ENCODE assay signal across 12 cellular contexts in genomic region chr2:5549061-5549601, GRCh38.
DNase-seq lines count a peak whose midpoint lies in the region; ATAC-seq lines count a peak whose summit lies in the region.
"Had no signal": no experiment of that assay in that cellular context is flagged by ENCODE, and none has a peak within 500 bp of the region (broad histone marks: within the 10 kb centered on the region; RNA-seq: fewer than 3 reads in every experiment).

No MANE protein-coding gene starts in this region.

- no peak overlapping the region for H3K18ac ChIP-seq in neuronal stem cell (ENCODE audit: low read length)

- DNase-seq in H4 (ENCODE audit: low spot score) = peak; percentile 67
- DNase-seq in NCI-H526 treated with DMSO at 0.1 percent for 48 hours (lab: John Stamatoyannopoulos, UW) = peak; percentile 32
- no peak for DNase-seq in epithelial cell of prostate (ENCODE audit: low read depth, low spot score)
- DNase-seq in neuronal stem cell (ENCODE audit: low spot score) = no peak
- DNase-seq in aorta = no peak
- no peak for DNase-seq in Karpas-422
- no peak for DNase-seq in retina
- no peak for DNase-seq in NCI-H187 treated with DMSO at 0.1 percent for 48 hours (lab: John Stamatoyannopoulos, UW)
- DNase-seq: activated CD4-positive, alpha-beta memory T cell treated with anti-CD3 and anti-CD28 coated beads, Interleukin-2, amount 10 ng/mL, durations not matched to agents 7 days and 5 days; hippocampal formation had no signal

- H3K9me2 ChIP-seq in Karpas-422 (replicated peaks; ENCODE audit: insufficient read depth, low read length) = no peaks in the 10 kb centered on the region; the same call in 1 of the 2 replicates

- no peak overlapping the region for H4K91ac ChIP-seq in neuronal stem cell (ENCODE audit: low read depth, low read length, poor library complexity)

- H2AFZ ChIP-seq in neuronal stem cell (ENCODE audit: low read length) = peak overlapping the region; percentile 62
- H2AFZ ChIP-seq in Karpas-422 (ENCODE audit: low read length) = no peak overlapping the region

- no peak overlapping the region for H2BK120ac ChIP-seq in neuronal stem cell (ENCODE audit: low read depth, low read length)

- H2BK15ac ChIP-seq in neuronal stem cell (ENCODE audit: low read length) = no peak overlapping the region

- no peak for ATAC-seq in aorta (ENCODE audit: low FRiP score)
- ATAC-seq: natural killer cell treated with Interleukin-12 subunit alpha and Interleukin-12 subunit beta and Interleukin-15 and Interleukin-18, amount 100 ng/mL, for 72 hours; stimulated activated memory B cell treated with anti-CD40 and anti-IgM and Interleukin-4, amounts not matched to agents 10 μg/mL and 1 μg/mL and 100 μg/mL, for 72 hours had no signal

- no peak overlapping the region for H3K23ac ChIP-seq in neuronal stem cell (ENCODE audit: low read depth, low read length, poor library complexity)

- no peaks in the 10 kb centered on the region for H3K79me2 ChIP-seq in Karpas-422 (ENCODE audit: low read length)

- H3K27me3 ChIP-seq in neuronal stem cell (ENCODE audit: control insufficient read depth in 3 of 3, insufficient read depth in 3 of 3, low read depth in 1 of 3, low read length in 3 of 3) (no peaks in the 10 kb centered on the region), aorta (ENCODE audit: control insufficient read depth in 1 of 2, insufficient read depth in 2 of 2, low read length in 1 of 2) (no peaks in the 10 kb centered on the region), Karpas-422 (ENCODE audit: low read length) (no peaks in the 10 kb centered on the region)

- peaks cover 0 to 7% of the 10 kb centered on the region in 2 donors for H3K4me1 ChIP-seq in neuronal stem cell (ENCODE audit: control insufficient read depth in 2 of 2, insufficient read depth in 1 of 2, low read depth in 1 of 2, low read length in 2 of 2)
- no peaks in the 10 kb centered on the region for H3K4me1 ChIP-seq in aorta (ENCODE audit: control insufficient read depth in 1 of 2, insufficient read depth in 2 of 2, low read length in 2 of 2)
- no peaks in the 10 kb centered on the region for H3K4me1 ChIP-seq in Karpas-422 (ENCODE audit: low read length)

- H3K27ac ChIP-seq in epithelial cell of prostate = peak overlapping the region; percentile 32
- H3K27ac ChIP-seq in neuronal stem cell (replicated peaks; ENCODE audit: low read length) = no peak overlapping the region
- H3K27ac ChIP-seq in aorta (ENCODE audit: low read depth in 1 of 2, low read length in 2 of 2) = no peak overlapping the region
- H3K27ac ChIP-seq in Karpas-422 (ENCODE audit: low read length) = no peak overlapping the region

- H3K9ac ChIP-seq in neuronal stem cell (ENCODE audit: low read depth, low read length, poor library complexity) (no peak overlapping the region), Karpas-422 (ENCODE audit: low read length) (no peak overlapping the region)

- no peaks in the 10 kb centered on the region for H4K20me1 ChIP-seq in Karpas-422 (ENCODE audit: insufficient read depth, low read depth, low read length)

- H3K4me3 ChIP-seq in neuronal stem cell (ENCODE audit: low read length in 2 of 2) = no peak overlapping the region
- no peak overlapping the region for H3K4me3 ChIP-seq in aorta (ENCODE audit: low read length in 2 of 2)
- H3K4me3 ChIP-seq in Karpas-422 (ENCODE audit: low read length) = no peak overlapping the region

- H2BK5ac ChIP-seq in neuronal stem cell (ENCODE audit: low read length) = no peak overlapping the region

- H3K4me2 ChIP-seq in neuronal stem cell (ENCODE audit: insufficient read depth, low read length, poor library complexity, severe bottlenecking) (no peak overlapping the region), Karpas-422 (ENCODE audit: low read depth, low read length, poor library complexity, severe bottlenecking) (no peak overlapping the region)

- no peak overlapping the region for H2BK12ac ChIP-seq in neuronal stem cell (ENCODE audit: low read length)

- intact Hi-C loops in aorta (cut with DNase I) = no loop called here

- H3K4ac ChIP-seq in neuronal stem cell (ENCODE audit: low read length) = no peak overlapping the region

- no peaks in the 10 kb centered on the region for H3K79me1 ChIP-seq in neuronal stem cell (ENCODE audit: low read depth, low read length)

- no CpG with 5 or more reads among the region's 5 CpGs for WGBS in neuronal stem cell (ENCODE audit: extremely low coverage in 2 of 2, insufficient read length in 2 of 2, insufficient replicate concordance in 1 of 2), 2 donors
- WGBS in aorta, 2 donors = 46 to 62% methylated on average over 5 of the region's 5 CpGs

- H3K9me3 ChIP-seq in neuronal stem cell (replicated peaks in 1 of 2; ENCODE audit: control insufficient read depth in 2 of 2, insufficient read depth in 1 of 2, low read depth in 1 of 2, low read length in 2 of 2) = peaks cover 3 to 12% of the 10 kb centered on the region in 2 donors
- peaks cover 3% of the 10 kb centered on the region for H3K9me3 ChIP-seq in aorta (ENCODE audit: control insufficient read depth, low read length)
- H3K9me3 ChIP-seq in Karpas-422 (ENCODE audit: low read length) = peaks cover 4% of the 10 kb centered on the region; the same call in 1 of the 2 replicates

- no peak overlapping the region for H4K8ac ChIP-seq in neuronal stem cell (ENCODE audit: low read depth, low read length)

- no peak overlapping the region for H3K14ac ChIP-seq in neuronal stem cell (ENCODE audit: low read length)

- H2AK5ac ChIP-seq in neuronal stem cell (ENCODE audit: low read depth, low read length) = no peak overlapping the region

- no peaks in the 10 kb centered on the region for H3K36me3 ChIP-seq in neuronal stem cell (replicated peaks in 1 of 2; ENCODE audit: control insufficient read depth in 2 of 2, insufficient read depth in 2 of 2, low read length in 2 of 2)
- no peaks in the 10 kb centered on the region for H3K36me3 ChIP-seq in aorta (ENCODE audit: control insufficient read depth in 1 of 2, insufficient read depth in 2 of 2, low read length in 1 of 2)
- no peaks in the 10 kb centered on the region for H3K36me3 ChIP-seq in Karpas-422 (ENCODE audit: insufficient read depth, low read length)

Comparison
In these comparisons a context has a peak if more than half of its experiments do, and no peak if none do; other contexts are left out.
1. DNase-seq: peak in H4 (single experiment) and NCI-H526 treated with DMSO at 0.1 percent for 48 hours (single experiment); none in epithelial cell of prostate (single experiment), neuronal stem cell (single experiment), aorta (0 of 2), Karpas-422 (single experiment), retina (single experiment) and NCI-H187 treated with DMSO at 0.1 percent for 48 hours (single experiment).